ENCODE assay signal across 5 cellular contexts in genomic region chr11:3066308-3066707, GRCh38. TPM values are rescaled to one million over a fixed set of nuclear protein-coding genes. Genes with fewer than 3 reads are reported as not detected.
DNase-seq lines count a peak whose midpoint lies in the region; ATAC-seq and TF ChIP-seq lines count a peak whose summit lies in the region.
"Not testable (repeated sequence)": the region's sequence is repeated elsewhere in the genome, so short reads cannot be mapped to it uniquely, and the experiment has no call there.

No MANE protein-coding gene starts in this region.

- not testable (repeated sequence) for H3K4me3 ChIP-seq in lower lobe of right lung

- H3K36me3 ChIP-seq in lower lobe of right lung = not testable (repeated sequence)

- not testable (repeated sequence) for H3K27ac ChIP-seq in lower lobe of right lung

- H3K4me1 ChIP-seq in lower lobe of right lung = not testable (repeated sequence)

- H3K27me3 ChIP-seq in lower lobe of right lung (ENCODE audit: low read depth) = peaks cover 16% of the 10 kb centered on the region

- H3K9me3 ChIP-seq in lower lobe of right lung = not testable (repeated sequence)

- not testable (repeated sequence) for TF ChIP-seq CTCF in lower lobe of right lung (IDR thresholded peaks at IDR 0.05)

- DNase-seq in ELR (ENCODE audit: low read depth) (peak; percentile 51), M059J (ENCODE audit: low read depth) (peak; percentile 40), RPMI7951 (ENCODE audit: low read depth) (peak; percentile 59), Right ventricle myocardium superior (peak; percentile 3), lower lobe of right lung (peak; percentile 1)

- ATAC-seq in Right ventricle myocardium superior (ENCODE audit: poor library complexity); lower lobe of right lung: not testable (repeated sequence)

- intact Hi-C loops in Right ventricle myocardium superior (cut with DNase I); lower lobe of right lung (cut with DNase I): not testable (repeated sequence)

RNA-seq across cellular contexts. Expression of gene CARS1, which starts 9.1 kb away (rescaled TPM):
- total RNA-seq in M059J (2014; rRNA removed; shearing (Covaris generic)) = 36.9 and 58.8 TPM in 2 replicates
- 44.3 and 50.8 TPM in 2 replicates for total RNA-seq in RPMI7951 (2014; rRNA removed; shearing (Covaris generic))
- total RNA-seq in Right ventricle myocardium superior (12.8 TPM), lower lobe of right lung (40.2 TPM)

Comparison
In these comparisons a context has a peak if more than half of its experiments do, and no peak if none do; other contexts are left out.
1. DNase-seq: peak in every context shown above with its lines; median percentile 59 in RPMI7951; 51 in ELR; 40 in M059J; 3 in Right ventricle myocardium superior; 1 in lower lobe of right lung.